In genomic region chr9:253539-253938, GRCh38 we compare ENCODE assay signal across 28 cellular contexts.
"Had no signal": no experiment of that assay in that cellular context is flagged by ENCODE, and none has a peak within 500 bp of the region (broad histone marks: within the 10 kb centered on the region; RNA-seq: fewer than 3 reads in every experiment).

No MANE protein-coding gene starts in this region.

- H3K27ac Mint-ChIP-seq: dendritic cell treated with granulocyte-macrophage colony-stimulating factor and Interleukin-4, amounts not matched to agents 40 ng/mL and 50 ng/mL, for 4 days; effector memory CD8-positive, alpha-beta T cell; endodermal cell; mesothelial cell of epicardium had no signal

- H3K36me3 ChIP-seq: colonic mucosa, esophagus squamous epithelium, gastrocnemius medialis, heart right ventricle, left lung, lower lobe of right lung had no signal

- H3K27me3 ChIP-seq: colonic mucosa, esophagus squamous epithelium, gastrocnemius medialis, left lung had no signal

- FAIRE-seq: endometrium, islet of Langerhans, keratinocyte had no signal

- DNase-seq: colonic mucosa; cortex of kidney; effector CD8-positive, alpha-beta T cell; effector memory CD8-positive, alpha-beta T cell; endodermal cell; erythroblast; esophagus squamous epithelium; foreskin fibroblast; foreskin melanocyte; gastrocnemius medialis; glutamatergic neuron; head of caudate nucleus; heart right ventricle; hippocampal formation; left cardiac atrium; left lung; left ventricle myocardium superior; lower lobe of right lung; mesenchymal stem cell; mucosa of descending colon; naive B cell had no signal

- H3K4me1 ChIP-seq: colonic mucosa, gastrocnemius medialis had no signal

- H3K27ac ChIP-seq: colonic mucosa, epithelial cell of prostate, esophagus squamous epithelium, gastrocnemius medialis, heart right ventricle, left lung, lower lobe of right lung had no signal

- H3K27me3 Mint-ChIP-seq: dendritic cell treated with granulocyte-macrophage colony-stimulating factor and Interleukin-4, amounts not matched to agents 40 ng/mL and 50 ng/mL, for 4 days; naive B cell had no signal

- H3K36me3 Mint-ChIP-seq: mesothelial cell of epicardium, naive B cell had no signal

- H3K9me3 ChIP-seq: colonic mucosa, esophagus squamous epithelium, gastrocnemius medialis, heart right ventricle, left lung, lower lobe of right lung, mucosa of descending colon had no signal

- H3K4me3 Mint-ChIP-seq: dendritic cell treated with granulocyte-macrophage colony-stimulating factor and Interleukin-4, amounts not matched to agents 40 ng/mL and 50 ng/mL, for 4 days; effector memory CD8-positive, alpha-beta T cell; endodermal cell; mesothelial cell of epicardium; naive B cell had no signal

- H3K4me3 ChIP-seq: colonic mucosa, esophagus squamous epithelium, gastrocnemius medialis, heart right ventricle, left lung, lower lobe of right lung, mucosa of descending colon had no signal

- H3K9me3 Mint-ChIP-seq: dendritic cell treated with granulocyte-macrophage colony-stimulating factor and Interleukin-4, amounts not matched to agents 40 ng/mL and 50 ng/mL, for 4 days; effector memory CD8-positive, alpha-beta T cell; mesothelial cell of epicardium; naive B cell had no signal

- ATAC-seq: effector memory CD8-positive, alpha-beta T cell; esophagus mucosa; gastrocnemius medialis; heart right ventricle; left cardiac atrium; left lung; left ventricle myocardium superior; lower lobe of right lung; mucosa of descending colon had no signal
